Comparison of ENCODE assay signal across 11 cellular contexts in the genomic region with DNA sequence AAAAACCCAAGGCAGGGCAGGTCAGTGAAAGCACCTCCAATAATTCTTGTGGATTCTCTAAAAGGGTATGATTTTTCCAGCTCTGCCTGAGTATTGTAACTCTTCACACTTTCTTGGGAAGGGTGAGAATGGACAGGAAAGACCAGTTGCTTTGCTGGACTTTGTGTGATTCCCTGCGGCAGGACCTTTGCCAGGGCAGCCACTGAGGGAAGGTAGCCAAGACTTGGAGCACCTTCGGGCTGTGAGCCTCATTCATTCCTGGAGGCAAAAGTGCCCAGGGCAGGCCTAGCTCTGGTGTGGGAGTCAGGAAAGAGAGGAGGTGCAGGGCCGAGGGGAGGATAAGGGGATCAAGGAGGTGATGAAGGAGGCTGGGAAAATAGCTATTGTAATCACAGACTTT.
"Had no signal": no experiment of that assay in that cellular context is flagged by ENCODE, and none has a peak within 500 bp of the region (broad histone marks: within the 10 kb centered on the region; RNA-seq: fewer than 3 reads in every experiment).

No MANE protein-coding gene starts in this region.

- DNase-seq: activated CD4-positive, alpha-beta T cell treated with anti-CD3 and anti-CD28 coated beads, Interleukin-2, amount 50 U/mL, for 1 hour; activated effector memory CD4-positive, alpha-beta T cell treated with anti-CD3 and anti-CD28 coated beads, Interleukin-2, amount 50 U/mL, for 16 hours; activated naive CD8-positive, alpha-beta T cell treated with anti-CD3 and anti-CD28 coated beads, Interleukin-2, amount 10 ng/mL, durations not matched to agents 7 days and 5 days; aorta; kidney; left ventricle myocardium superior; retina; T1000; upper lobe of right lung had no signal

- H3K27me3 ChIP-seq: pancreas, upper lobe of right lung had no signal

- H3K4me3 Mint-ChIP-seq: activated naive CD8-positive, alpha-beta T cell treated with anti-CD3 and anti-CD28 coated beads, Interleukin-2, amount 10 ng/mL, durations not matched to agents 7 days and 5 days had no signal

- H3K27ac Mint-ChIP-seq: activated naive CD8-positive, alpha-beta T cell treated with anti-CD3 and anti-CD28 coated beads, Interleukin-2, amount 10 ng/mL, durations not matched to agents 7 days and 5 days had no signal

- H3K27ac ChIP-seq: upper lobe of right lung, WERI-Rb-1 had no signal

- H3K9me3 ChIP-seq: pancreas, upper lobe of right lung had no signal

- H3K27me3 Mint-ChIP-seq: activated naive CD8-positive, alpha-beta T cell treated with anti-CD3 and anti-CD28 coated beads, Interleukin-2, amount 10 ng/mL, durations not matched to agents 7 days and 5 days had no signal

- H3K36me3 ChIP-seq: pancreas, upper lobe of right lung, WERI-Rb-1 had no signal

- ATAC-seq: left ventricle myocardium superior, upper lobe of right lung had no signal

- H3K4me3 ChIP-seq: pancreas, upper lobe of right lung had no signal
